In the genomic region with DNA sequence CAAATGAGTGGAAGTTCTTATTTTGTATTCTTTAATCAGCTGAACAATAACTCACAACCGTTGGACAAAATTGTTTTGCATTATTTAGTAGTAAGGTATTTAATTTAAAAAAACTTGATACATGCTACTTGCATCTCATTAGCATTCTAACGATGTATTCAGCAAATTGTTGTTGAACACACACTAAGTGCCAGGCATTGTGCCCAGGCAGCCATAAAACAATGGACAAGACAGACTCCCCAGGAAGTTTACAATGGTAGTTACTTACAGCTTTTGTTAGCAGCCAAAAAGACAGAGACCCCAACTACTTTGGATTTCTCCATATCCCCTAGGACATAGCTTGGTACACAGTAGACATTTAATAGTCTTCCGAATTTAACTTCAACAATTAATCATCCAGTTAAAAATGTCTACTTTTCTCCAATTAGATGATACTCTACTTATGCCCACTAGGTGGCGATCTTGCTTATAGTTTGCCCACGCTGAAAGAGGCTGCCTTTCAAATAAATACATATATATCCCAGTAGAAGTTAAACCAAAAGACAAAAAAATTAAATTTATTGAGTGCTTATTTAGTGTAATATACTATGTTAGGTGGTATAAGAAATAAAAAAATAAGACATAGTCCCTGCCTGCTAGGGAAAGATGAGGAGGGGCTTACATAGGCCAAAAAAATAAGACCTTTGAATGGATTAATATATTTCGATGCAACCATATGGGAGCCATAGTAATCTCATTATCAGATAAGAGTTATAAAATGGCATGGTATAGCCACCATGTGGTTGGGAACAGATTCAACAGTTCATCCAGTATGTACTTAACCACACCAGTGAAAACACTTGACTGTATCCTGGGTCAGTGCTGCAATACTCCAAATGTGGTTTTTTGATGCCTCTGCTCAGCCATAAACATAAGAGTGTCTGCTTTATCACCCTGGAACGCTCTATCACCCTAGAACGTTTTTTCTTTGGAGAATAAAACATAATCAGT, we compare ENCODE assay signal across 8 cellular contexts. TPM values are rescaled to one million over a fixed set of nuclear protein-coding genes. Genes with fewer than 3 reads are reported as not detected.
A peak's percentile ranks its signal among the peaks of the same experiment; 100 is the strongest.
DNase-seq lines count a peak whose midpoint lies in the region; ATAC-seq, FAIRE-seq and TF ChIP-seq lines count a peak whose summit lies in the region.

No MANE protein-coding gene starts in this region.

- peaks cover 27% of the 10 kb centered on the region for H3K79me2 ChIP-seq in astrocyte (ENCODE audit: insufficient read depth, low read length)

- 20 to 22% methylated on average over 8 of the region's 8 CpGs for WGBS in tibial nerve, 2 donors

- FAIRE-seq in H54 (lab: Jason Lieb, UNC) (no peak), astrocyte (lab: Jason Lieb, UNC) (peak; percentile 80), islet of Langerhans (lab: Jason Lieb, UNC) (peak; percentile 98)

- H3K27me3 Mint-ChIP-seq in astrocyte (ENCODE audit: low read depth, unreplicated experiment) = peaks cover 10% of the 10 kb centered on the region

- peak; percentile 78 for TF ChIP-seq CTCF in astrocyte (IDR thresholded peaks at IDR 0.05; ENCODE audit: insufficient read depth, low read depth, low read length)
- peak; percentile 64 to 83 (median 71) for TF ChIP-seq CTCF in tibial nerve (IDR thresholded peaks at IDR 0.05)

- ATAC-seq in HG02642 (IDR thresholded peaks at IDR 0.05; ENCODE audit: poor library complexity, unreplicated experiment) = no peak
- ATAC-seq in GM19395 (IDR thresholded peaks at IDR 0.05; ENCODE audit: unreplicated experiment) = no peak

- no peak overlapping the region for H3K4me2 ChIP-seq in astrocyte (ENCODE audit: low read length)

- H3K9me3 ChIP-seq in astrocyte (ENCODE audit: insufficient read depth, low read depth, low read length) (no peaks in the 10 kb centered on the region), tibial nerve (no peaks in the 10 kb centered on the region)

- no peaks in the 10 kb centered on the region for H4K20me1 ChIP-seq in astrocyte (ENCODE audit: insufficient read depth, low read length)

- TF ChIP-seq POLR2A in H54 (IDR thresholded peaks at IDR 0.05; ENCODE audit: low read depth, low read length) (no peak), tibial nerve (IDR thresholded peaks at IDR 0.05) (no peak)

- DNase-seq in COLO829 (ENCODE audit: low spot score) (peak; percentile 74), H54 (ENCODE audit: insufficient read length, low spot score) (peak; percentile 42), NCI-H524 (lab: John Stamatoyannopoulos, UW) (peak; percentile 56 to 96), astrocyte (ENCODE audit: low read depth) (peak; percentile 53), tibial nerve (ENCODE audit: low spot score in 2 of 2) (peak in 1 of 2 donors; percentile 24)

- no peak overlapping the region for H2AFZ ChIP-seq in astrocyte (ENCODE audit: low read depth, low read length)

- peak overlapping the region; percentile 51 for H3K4me3 Mint-ChIP-seq in astrocyte (ENCODE audit: unreplicated experiment)

- H3K36me3 ChIP-seq in astrocyte (ENCODE audit: insufficient read depth, low read length) = no peaks in the 10 kb centered on the region
- no peaks in the 10 kb centered on the region for H3K36me3 ChIP-seq in tibial nerve

- H3K27me3 ChIP-seq in astrocyte (ENCODE audit: insufficient read depth, low read length) = no peaks in the 10 kb centered on the region
- peaks cover 0 to 6% of the 10 kb centered on the region in 2 donors for H3K27me3 ChIP-seq in tibial nerve

- H3K4me3 ChIP-seq in astrocyte (ENCODE audit: insufficient read depth, low read depth, low read length) (no peak overlapping the region), tibial nerve (no peak overlapping the region)

- H3K4me1 ChIP-seq in astrocyte (ENCODE audit: insufficient read depth, low read length) (peaks cover 15% of the 10 kb centered on the region), tibial nerve (peaks cover 0 to 42% (median 21%) of the 10 kb centered on the region in 4 donors)

- no peak for TF ChIP-seq EP300 in tibial nerve (IDR thresholded peaks at IDR 0.05)

- H3K4me1 Mint-ChIP-seq in astrocyte (ENCODE audit: low read depth, unreplicated experiment) = peaks cover 17% of the 10 kb centered on the region

- H3K27ac Mint-ChIP-seq in astrocyte (ENCODE audit: unreplicated experiment) = no peak overlapping the region

- no peaks in the 10 kb centered on the region for H3K9me3 Mint-ChIP-seq in astrocyte (ENCODE audit: unreplicated experiment)

- H3K36me3 Mint-ChIP-seq in astrocyte (ENCODE audit: low read depth, unreplicated experiment) = no peaks in the 10 kb centered on the region

- no peak overlapping the region for H3K9ac ChIP-seq in astrocyte (ENCODE audit: low read length)

- H3K27ac ChIP-seq in astrocyte (ENCODE audit: low read depth, low read length) (no peak overlapping the region), tibial nerve (no peak overlapping the region)

RNA-seq across cellular contexts. Expression of gene FJX1, which starts 2.1 kb away (rescaled TPM):
- total RNA-seq in astrocyte = 47.9 and 50.2 TPM in 2 replicates
- 1 to 10 TPM; 1.5 to 7.2 (median 4.9) TPM for total RNA-seq in tibial nerve

RNA-seq across cellular contexts. Expression of gene TRIM44, which starts 46.4 kb away (rescaled TPM):
- total RNA-seq in astrocyte (61.0 and 62.4 TPM in 2 replicates), tibial nerve (10 to 100 TPM; 22.3 to 46.7 (median 39.5) TPM)
